Comparison of ENCODE assay signal across 9 cellular contexts in genomic region chr14:50530794-50531193, GRCh38. TPM values are rescaled to one million over a fixed set of nuclear protein-coding genes. Genes with fewer than 3 reads are reported as not detected.
DNase-seq lines count a peak whose midpoint lies in the region; ATAC-seq and TF ChIP-seq lines count a peak whose summit lies in the region.
"Had no signal": no experiment of that assay in that cellular context is flagged by ENCODE, and none has a peak within 500 bp of the region (broad histone marks: within the 10 kb centered on the region; RNA-seq: fewer than 3 reads in every experiment).

No MANE protein-coding gene starts in this region.

- H3K4me1 ChIP-seq in KMS-11 (ENCODE audit: low read depth, poor library complexity, severe bottlenecking), result peaks cover 21% of the 10 kb centered on the region

- peak overlapping the region; percentile 86 for H3K27ac Mint-ChIP-seq in CD4-positive, alpha-beta T cell
- peak overlapping the region; percentile 17 for H3K27ac Mint-ChIP-seq in neural crest cell (ENCODE audit: unreplicated experiment)

- no peak overlapping the region for H3K9ac ChIP-seq in KMS-11

- no peaks in the 10 kb centered on the region for H3K36me3 ChIP-seq in KMS-11 (ENCODE audit: insufficient read depth)
- H3K36me3 ChIP-seq: neutrophil had no signal

- H4K20me1 ChIP-seq in KMS-11 (ENCODE audit: insufficient read depth), result no peaks in the 10 kb centered on the region

- H3K4me3 ChIP-seq in KMS-11 (IDR thresholded peaks at IDR 0.05; ENCODE audit: insufficient read depth, low read depth, low read length), result no peak overlapping the region
- peak overlapping the region; percentile 52 to 98 (median 91) for H3K4me3 ChIP-seq in dorsolateral prefrontal cortex

- POLR2A ChIA-PET in CD4-positive, alpha-beta T cell (lab: Charles Lee), result interaction anchor here (1.5 to 2.3 kb wide), 2 partner anchors 8 to 210 kb away, joined by 7 to 14 read pairs; no protein-coding TSS in a partner anchor
- POLR2A ChIA-PET in GM10248 (lab: Yijun Ruan, JAX), result no interaction called here

- H3K9me3 Mint-ChIP-seq in CD4-positive, alpha-beta T cell, result no peaks in the 10 kb centered on the region
- H3K9me3 Mint-ChIP-seq in neural crest cell, result no peaks in the 10 kb centered on the region

- peaks cover 65% of the 10 kb centered on the region for H3K4me1 Mint-ChIP-seq in CD4-positive, alpha-beta T cell (ENCODE audit: low read depth)
- peaks cover 53% of the 10 kb centered on the region for H3K4me1 Mint-ChIP-seq in neural crest cell

- no peak for DNase-seq in CD4-positive, alpha-beta T cell
- DNase-seq in dorsolateral prefrontal cortex (no peak), neural crest cell (ENCODE audit: low read depth, low spot score) (no peak), CD1c-positive myeloid dendritic cell (ENCODE audit: extremely low spot score) (no peak), GM10248 (ENCODE audit: extremely low spot score) (no peak)

- no peak for ATAC-seq in CD4-positive, alpha-beta T cell (ENCODE audit: poor library complexity)
- ATAC-seq in GM21529 (IDR thresholded peaks at IDR 0.05; ENCODE audit: unreplicated experiment) (no peak), HG02623 (IDR thresholded peaks at IDR 0.05; ENCODE audit: unreplicated experiment) (no peak)

- no peaks in the 10 kb centered on the region for H3K9me3 ChIP-seq in CD4-positive, alpha-beta T cell (ENCODE audit: control insufficient read depth, low read length)
- H3K9me3 ChIP-seq: neutrophil had no signal

- H3K27ac ChIP-seq in CD4-positive, alpha-beta T cell (ENCODE audit: low read depth, low read length), result no peak overlapping the region
- H3K27ac ChIP-seq in KMS-11 (no peak overlapping the region), dorsolateral prefrontal cortex (peak overlapping the region in 55 of 59 donors; percentile 34 to 99 (median 97))
- H3K27ac ChIP-seq: neutrophil had no signal

- no peaks in the 10 kb centered on the region for H3K27me3 ChIP-seq in CD4-positive, alpha-beta T cell (ENCODE audit: control insufficient read depth, insufficient read depth, low read length)
- H3K27me3 ChIP-seq in KMS-11 (ENCODE audit: insufficient read depth, low read depth), result no peaks in the 10 kb centered on the region
- H3K27me3 ChIP-seq in dorsolateral prefrontal cortex, result no peaks in the 10 kb centered on the region

- CTCF ChIA-PET in CD4-positive, alpha-beta T cell (lab: Charles Lee), result no interaction called here
- CTCF ChIA-PET in GM10248 (lab: Yijun Ruan, JAX), result interaction anchor here (1.6 to 2.4 kb wide), 4 partner anchors 8 to 213 kb away, joined by 5 to 8 read pairs (median 7); no protein-coding TSS in a partner anchor

- intact Hi-C loops in CD4-positive, alpha-beta T cell (cut with DNase I, micrococcal nuclease), result loop anchor here (1.0 to 5.0 kb wide), 5 partner anchors 8 to 898 kb away; partner anchors contain the start of genes VCPKMT (in 2 of the 2), NEMF (in 1 of the 2) and SOS2 (in 1 of the 2)
- intact Hi-C loops in dorsolateral prefrontal cortex (cut with DNase I), result loop anchor here (2.0 to 10.0 kb wide), 6 partner anchors 193 to 668 kb away; partner anchors contain the start of genes DMAC2L (in 1 of the 2), L2HGDH (in 1 of the 2) and SOS2 (in 1 of the 2)

- TF ChIP-seq CTCF in CD4-positive, alpha-beta T cell (IDR thresholded peaks at IDR 0.05), result no peak
- no peak for TF ChIP-seq CTCF in KMS-11 (conservative IDR thresholded peaks at IDR 0.05; ENCODE audit: low read depth, low read length)
- TF ChIP-seq CTCF in dorsolateral prefrontal cortex (IDR thresholded peaks at IDR 0.05 in 54 of 56, conservative IDR thresholded peaks at IDR 0.05 in 2 of 56; ENCODE audit: low read depth in 1 of 56, partially characterized antibody in 56 of 56), result no peak
- no peak for TF ChIP-seq CTCF in neural crest cell (conservative IDR thresholded peaks at IDR 0.05)
- TF ChIP-seq CTCF in GM10248 (IDR thresholded peaks at IDR 0.05; ENCODE audit: control extremely low read depth, extremely low read depth, low read depth, missing control alignments), result no peak

- peaks cover 9% of the 10 kb centered on the region for H3K36me3 Mint-ChIP-seq in CD4-positive, alpha-beta T cell (ENCODE audit: low read depth)
- H3K36me3 Mint-ChIP-seq in neural crest cell (ENCODE audit: low read depth), result no peaks in the 10 kb centered on the region

- peaks cover 56% of the 10 kb centered on the region for H3K79me2 ChIP-seq in KMS-11 (ENCODE audit: insufficient read depth, low read depth)

- no peaks in the 10 kb centered on the region for H3K27me3 Mint-ChIP-seq in CD4-positive, alpha-beta T cell
- H3K27me3 Mint-ChIP-seq in neural crest cell (ENCODE audit: low read depth), result no peaks in the 10 kb centered on the region

- H3K4me2 ChIP-seq in KMS-11, result peak overlapping the region; percentile 86

- no peak overlapping the region for H2AFZ ChIP-seq in KMS-11 (ENCODE audit: low read depth)

- H3K4me3 Mint-ChIP-seq in CD4-positive, alpha-beta T cell, result peak overlapping the region; percentile 95
- peak overlapping the region; percentile 95 for H3K4me3 Mint-ChIP-seq in neural crest cell

RNA-seq across cellular contexts. Expression of gene MAP4K5, which starts 1.6 kb away (rescaled TPM):
- 10 to 100 TPM; 32.4 to 34.5 TPM for total RNA-seq in CD4-positive, alpha-beta T cell
- total RNA-seq in dorsolateral prefrontal cortex (100 to 1,000 TPM in 54 of 120 experiments, 10 to 100 TPM in 66; 52.1 to 233 (median 97.3) TPM), neural crest cell (67.9 and 69.9 TPM in 2 replicates)

RNA-seq across cellular contexts. Expression of gene ATL1, which starts 29.2 kb away (rescaled TPM):
- total RNA-seq in CD4-positive, alpha-beta T cell, result 1 to 10 TPM; 1.2 TPM
- total RNA-seq in dorsolateral prefrontal cortex (100 to 1,000 TPM in 60 of 120 experiments, 10 to 100 TPM in 60; 29.5 to 146 (median 100.0) TPM), neural crest cell (15.9 and 17.4 TPM in 2 replicates)

Comparison
In these comparisons a context has a peak if more than half of its experiments do, and no peak if none do; other contexts are left out.
1. H3K27ac ChIP-seq: peak in dorsolateral prefrontal cortex (55 of 59); none in CD4-positive, alpha-beta T cell (single experiment) and KMS-11 (single experiment).